16 cellular contexts compared by ENCODE assay signal in the genomic region with DNA sequence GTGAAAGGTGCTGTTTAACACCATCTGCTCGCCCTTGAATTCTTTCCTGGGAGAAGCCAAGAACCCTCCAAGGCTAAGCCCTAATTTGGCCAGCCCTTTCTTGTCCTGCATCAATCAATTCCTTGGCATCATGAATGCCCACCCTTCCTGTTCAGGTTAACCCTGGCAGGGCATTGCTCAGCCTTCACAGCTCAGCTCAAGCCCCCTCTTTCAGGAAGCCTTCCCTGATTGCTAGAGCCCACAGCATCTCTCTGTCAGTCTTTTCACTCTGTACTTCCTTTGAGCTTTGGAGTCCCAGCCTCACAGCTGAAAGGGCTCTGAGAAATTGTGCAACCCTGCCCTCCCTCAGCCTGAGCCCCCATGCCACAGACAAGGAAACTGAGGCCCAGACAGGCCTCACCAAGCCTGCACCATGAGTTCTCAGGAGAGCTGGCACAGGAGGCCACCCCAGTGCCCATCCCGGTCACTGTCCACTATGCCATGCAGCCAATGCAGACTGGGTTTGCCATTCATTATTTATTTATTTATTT. TPM values are rescaled to one million over a fixed set of nuclear protein-coding genes. Genes with fewer than 3 reads are reported as not detected.
A peak's percentile ranks its signal among the peaks of the same experiment; 100 is the strongest.
DNase-seq lines count a peak whose midpoint lies in the region; ATAC-seq and TF ChIP-seq lines count a peak whose summit lies in the region.
"Had no signal": no experiment of that assay in that cellular context is flagged by ENCODE, and none has a peak within 500 bp of the region (broad histone marks: within the 10 kb centered on the region; RNA-seq: fewer than 3 reads in every experiment).

No MANE protein-coding gene starts in this region.

- H3K9me3 ChIP-seq in neural progenitor cell (ENCODE audit: low read depth) (no peaks in the 10 kb centered on the region), tibial nerve (no peaks in the 10 kb centered on the region)
- H3K9me3 ChIP-seq: BE2C had no signal

- DNase-seq in Right ventricle myocardium inferior (ENCODE audit: missing footprints) (peak; percentile 3), left ventricle myocardium superior (no peak), activated B cell treated with CpG ODN at 0.5 μM for 24 hours (no peak), neural progenitor cell (ENCODE audit: low spot score) (no peak), tibial nerve (ENCODE audit: low spot score in 2 of 2) (no peak), NCI-H524 treated with DMSO at 0.1 percent for 48 hours (lab: John Stamatoyannopoulos, UW) (no peak)
- DNase-seq: CD4-positive, alpha-beta memory T cell; DMS153; DMS79 treated with DMSO at 0.1 percent for 48 hours; EL; H9 had no signal

- no peak for TF ChIP-seq RAD21 in Ishikawa (IDR thresholded peaks at IDR 0.05; ENCODE audit: low read depth)

- H3K27me3 ChIP-seq in neural progenitor cell (no peaks in the 10 kb centered on the region), tibial nerve (no peaks in the 10 kb centered on the region)
- H3K27me3 ChIP-seq: BE2C had no signal

- ATAC-seq in Right ventricle myocardium inferior, result no peak
- no peak for ATAC-seq in left ventricle myocardium superior
- ATAC-seq in activated B cell treated with CpG ODN at 0.5 μM for 24 hours (ENCODE audit: low read depth), result no peak
- ATAC-seq in HG03565 (IDR thresholded peaks at IDR 0.05; ENCODE audit: unreplicated experiment), result no peak
- ATAC-seq: GM23338 had no signal

- H3K4me2 ChIP-seq in neural progenitor cell, result no peak overlapping the region
- H3K4me2 ChIP-seq: GM23338 had no signal

- H3K27ac Mint-ChIP-seq in activated B cell treated with CpG ODN at 0.5 μM for 24 hours (peak overlapping the region; percentile 30), neural progenitor cell (peak overlapping the region; percentile 69)
- H3K27ac Mint-ChIP-seq: GM23338 had no signal

- POLR2A ChIA-PET in activated B cell treated with CpG ODN at 0.5 μM for 24 hours (lab: Charles Lee), result interaction anchor here (0.8 kb wide), 1 partner anchor 14 kb away, joined by 7 read pairs; no protein-coding TSS in a partner anchor

- no peak overlapping the region for H3K9ac ChIP-seq in neural progenitor cell

- no peak overlapping the region for H2AFZ ChIP-seq in neural progenitor cell (replicated peaks)
- H2AFZ ChIP-seq: GM23338 had no signal

- peaks cover 15% of the 10 kb centered on the region for H3F3A ChIP-seq in neural progenitor cell (ENCODE audit: low read depth)

- H3K4me1 Mint-ChIP-seq in activated B cell treated with CpG ODN at 0.5 μM for 24 hours, result peaks cover 26% of the 10 kb centered on the region
- peaks cover 32% of the 10 kb centered on the region for H3K4me1 Mint-ChIP-seq in neural progenitor cell

- H3K9me3 Mint-ChIP-seq in activated B cell treated with CpG ODN at 0.5 μM for 24 hours (no peaks in the 10 kb centered on the region), neural progenitor cell (no peaks in the 10 kb centered on the region)
- H3K9me3 Mint-ChIP-seq: CD4-positive, alpha-beta memory T cell had no signal

- H3K4me3 ChIP-seq in neural progenitor cell, result no peak overlapping the region
- H3K4me3 ChIP-seq in tibial nerve, result no peak overlapping the region
- H3K4me3 ChIP-seq: GM23338 had no signal

- intact Hi-C loops in Right ventricle myocardium inferior (cut with DNase I) (no loop called here), left ventricle myocardium superior (cut with micrococcal nuclease) (no loop called here), activated B cell treated with CpG ODN at 0.5 μM for 24 hours (cut with micrococcal nuclease) (loop anchor here (10.0 kb wide), 1 partner anchor 48 kb away; no protein-coding TSS in a partner anchor)

- H3K27me3 Mint-ChIP-seq in activated B cell treated with CpG ODN at 0.5 μM for 24 hours, result no peaks in the 10 kb centered on the region
- peaks cover 9% of the 10 kb centered on the region for H3K27me3 Mint-ChIP-seq in neural progenitor cell (ENCODE audit: insufficient read depth, low read depth)

- CTCF ChIA-PET in activated B cell treated with CpG ODN at 0.5 μM for 24 hours (lab: Charles Lee), result interaction anchor here (1.1 to 1.2 kb wide), 2 partner anchors 9 to 12 kb away, joined by 3 to 4 read pairs; no protein-coding TSS in a partner anchor

- TF ChIP-seq CTCF in activated B cell treated with CpG ODN at 0.5 μM for 24 hours (IDR thresholded peaks at IDR 0.05), result no peak
- TF ChIP-seq CTCF in neural progenitor cell (IDR thresholded peaks at IDR 0.05), result no peak
- TF ChIP-seq CTCF in tibial nerve (IDR thresholded peaks at IDR 0.05), result no peak

- TF ChIP-seq EP300 in Ishikawa (IDR thresholded peaks at IDR 0.05; ENCODE audit: borderline replicate concordance) (no peak), tibial nerve (IDR thresholded peaks at IDR 0.05) (no peak)

- H3K36me3 Mint-ChIP-seq in activated B cell treated with CpG ODN at 0.5 μM for 24 hours (ENCODE audit: low read depth), result no peaks in the 10 kb centered on the region
- H3K36me3 Mint-ChIP-seq in neural progenitor cell, result peaks cover 3% of the 10 kb centered on the region
- H3K36me3 Mint-ChIP-seq: CD4-positive, alpha-beta memory T cell had no signal

- no peaks in the 10 kb centered on the region for H4K20me1 ChIP-seq in neural progenitor cell (ENCODE audit: low read depth)

- peaks cover 3% of the 10 kb centered on the region for H3K4me1 ChIP-seq in neural progenitor cell
- H3K4me1 ChIP-seq in tibial nerve, result peaks cover 0 to 53% (median 26%) of the 10 kb centered on the region in 4 donors

- H3K36me3 ChIP-seq in neural progenitor cell, result no peaks in the 10 kb centered on the region
- H3K36me3 ChIP-seq in tibial nerve, result no peaks in the 10 kb centered on the region

- H3K4me3 Mint-ChIP-seq in activated B cell treated with CpG ODN at 0.5 μM for 24 hours (no peak overlapping the region), neural progenitor cell (no peak overlapping the region)
- H3K4me3 Mint-ChIP-seq: CD4-positive, alpha-beta memory T cell; GM23338 had no signal

- no peak for TF ChIP-seq POLR2A in tibial nerve (IDR thresholded peaks at IDR 0.05)

- H3K79me2 ChIP-seq in neural progenitor cell (ENCODE audit: low read depth), result no peaks in the 10 kb centered on the region

- WGBS in tibial nerve, 2 donors, result 85 to 92% methylated on average over 2 of the region's 2 CpGs

- H3K27ac ChIP-seq in neural progenitor cell (no peak overlapping the region), tibial nerve (no peak overlapping the region)
- H3K27ac ChIP-seq: C4-2B had no signal

TF ChIP-seq in Ishikawa, 13 proteins besides CTCF, POLR2A, EP300 and RAD21:
- TF ChIP-seq TAF1 (IDR thresholded peaks at IDR 0.05; ENCODE audit: low read depth) (no peak), FOXM1 (IDR thresholded peaks at IDR 0.05; ENCODE audit: borderline replicate concordance, low read depth) (no peak), TCF12 (IDR thresholded peaks at IDR 0.05; ENCODE audit: low read depth) (no peak), NFIC (IDR thresholded peaks at IDR 0.05) (no peak), CEBPB (IDR thresholded peaks at IDR 0.05) (peak; percentile 36; the same call in 1 of the 2 replicates)

RNA-seq across cellular contexts. Expression of a gene that starts 16.9 kb away (rescaled TPM):
- total RNA-seq in Right ventricle myocardium inferior (355 TPM), left ventricle myocardium superior (319 TPM), activated B cell treated with CpG ODN at 0.5 μM for 24 hours (3,087 and 3,439 TPM in 2 replicates), neural progenitor cell (ENCODE audit: low replicate concordance) (3,021 and 4,709 TPM in 2 replicates), tibial nerve (1,000 to 10,000 TPM; 1,869 to 2,331 (median 1,970) TPM)

RNA-seq across cellular contexts. Expression of a gene that starts 47.3 kb away (rescaled TPM):
- 40.5 TPM for total RNA-seq in Right ventricle myocardium inferior
- total RNA-seq in left ventricle myocardium superior, result 41.3 TPM
- total RNA-seq in activated B cell treated with CpG ODN at 0.5 μM for 24 hours, result 10.0 and 11.4 TPM in 2 replicates
- total RNA-seq in neural progenitor cell (ENCODE audit: low replicate concordance), result 11.0 and 26.9 TPM in 2 replicates
- 10 to 100 TPM; 21.1 to 32.8 (median 25.5) TPM for total RNA-seq in tibial nerve
- total RNA-seq: CD4-positive, alpha-beta memory T cell had no signal

RNA-seq across cellular contexts. Expression of a gene that starts 57.7 kb away (rescaled TPM):
- 19.7 TPM for total RNA-seq in Right ventricle myocardium inferior
- total RNA-seq in left ventricle myocardium superior, result 19.9 TPM
- total RNA-seq in activated B cell treated with CpG ODN at 0.5 μM for 24 hours, result not detected in 2 replicates
- 0.15 and 0.65 TPM in 2 replicates for total RNA-seq in neural progenitor cell (ENCODE audit: low replicate concordance)
- 10 to 100 TPM in 2 of 4 donors, 1 to 10 TPM in 2; 7.5 to 22.2 (median 10.2) TPM for total RNA-seq in tibial nerve
